In genomic region chr3:38346584-38347410, GRCh38 we compare ENCODE assay signal across 1 cellular context.
A peak's percentile ranks its signal among the peaks of the same experiment; 100 is the strongest.
TF ChIP-seq lines count a peak whose summit lies in the region.

TSS of gene XYLB (plus strand) at chr3:38346785. CDS start at chr3:38346869, 84 bp downstream.

TF ChIP-seq in K562, 482 proteins besides CTCF, POLR2A, EP300 and RAD21 (continued from another document and continues in another):
- TF ChIP-seq ZBTB2 (IDR thresholded peaks at IDR 0.05): peak; percentile 83
- TF ChIP-seq CLOCK (CRISPR knock-in tag; IDR thresholded peaks at IDR 0.05; ENCODE audit: borderline replicate concordance): no peak
- TF ChIP-seq REST (CRISPR knock-in tag; IDR thresholded peaks at IDR 0.05; ENCODE audit: low read depth): 0 out of 2 replicates have a peak, but pooled peaks have one; percentile 22
- no peak for TF ChIP-seq CREBBP (IDR thresholded peaks at IDR 0.05; ENCODE audit: low read depth, low read length)
- TF ChIP-seq IRF2 (CRISPR knock-in tag; IDR thresholded peaks at IDR 0.05): no peak
- TF ChIP-seq RBM15 (IDR thresholded peaks at IDR 0.05; ENCODE audit: insufficient read depth, low read length): no peak
- peak; percentile 75; the same call in 1 of the 2 replicates for TF ChIP-seq ZNF24 (IDR thresholded peaks at IDR 0.05)
- TF ChIP-seq E2F6 (IDR thresholded peaks at IDR 0.05; ENCODE audit: borderline replicate concordance in 1 of 2, extremely low read depth in 1 of 2, insufficient read depth in 1 of 2, insufficient read length in 1 of 2, low read depth in 1 of 2, low read length in 1 of 2, poor library complexity in 1 of 2, severe bottlenecking in 1 of 2): peak; percentile 97
- TF ChIP-seq NR4A1 (CRISPR knock-in tag; IDR thresholded peaks at IDR 0.05): peak; percentile 54; the same call in 1 of the 2 replicates
- TF ChIP-seq NR4A1 (tag; IDR thresholded peaks at IDR 0.05): peak; percentile 61; the same call in 1 of the 2 replicates
- peak; percentile 88 for TF ChIP-seq CREB3L1 (IDR thresholded peaks at IDR 0.05; ENCODE audit: borderline replicate concordance, low read depth)
- peak; percentile 78 to 83 for TF ChIP-seq NRF1 (conservative IDR thresholded peaks at IDR 0.05 in 1 of 2, IDR thresholded peaks at IDR 0.05 in 1 of 2)
- TF ChIP-seq ZNF740 (CRISPR knock-in tag; IDR thresholded peaks at IDR 0.05): peak; percentile 96
- 0 out of 4 replicates have a peak, but pooled peaks of 1 of the 2 experiments have one; percentile 33 for TF ChIP-seq ZNF740 (tag; IDR thresholded peaks at IDR 0.05)
- TF ChIP-seq ZKSCAN8 (CRISPR knock-in tag; IDR thresholded peaks at IDR 0.05): no peak
- TF ChIP-seq TAF9B (IDR thresholded peaks at IDR 0.05; ENCODE audit: partially characterized antibody): no peak
- peak; percentile 46; the same call in 1 of the 2 replicates for TF ChIP-seq ZBED1 (IDR thresholded peaks at IDR 0.05)
- TF ChIP-seq SMAD4 (CRISPR knock-in tag; conservative IDR thresholded peaks at IDR 0.05): peak; percentile 87
- peak; percentile 67 for TF ChIP-seq ZBTB7A (IDR thresholded peaks at IDR 0.05; ENCODE audit: borderline replicate concordance, control insufficient read depth, low read depth, low read length)
- TF ChIP-seq ZNF584 (CRISPR knock-in tag; IDR thresholded peaks at IDR 0.05; ENCODE audit: low read depth): no peak
- TF ChIP-seq HMGXB4 (CRISPR knock-in tag; IDR thresholded peaks at IDR 0.05): peak; percentile 98
- TF ChIP-seq MED1 (CRISPR knock-in tag; IDR thresholded peaks at IDR 0.05; ENCODE audit: borderline replicate concordance): 0 out of 2 replicates have a peak, but pooled peaks have one; percentile 61
- TF ChIP-seq ZBTB40 (IDR thresholded peaks at IDR 0.05): no peak
- TF ChIP-seq ZBTB40 (CRISPR knock-in tag; IDR thresholded peaks at IDR 0.05): peak; percentile 15; the same call in 1 of the 2 replicates
- no peak for TF ChIP-seq NCOA2 (IDR thresholded peaks at IDR 0.05; ENCODE audit: partially characterized antibody in 2 of 2)
- TF ChIP-seq RNF2 (IDR thresholded peaks at IDR 0.05): peak; percentile 89
- peak; percentile 99 for TF ChIP-seq MYC (IDR thresholded peaks at IDR 0.05; ENCODE audit: low read depth, low read length)
- TF ChIP-seq MYC (CRISPR knock-in tag; IDR thresholded peaks at IDR 0.05; ENCODE audit: borderline replicate concordance, low read depth): no peak
- no peak for TF ChIP-seq ZNF23 (CRISPR knock-in tag; IDR thresholded peaks at IDR 0.05)
- TF ChIP-seq ZFP91 (CRISPR knock-in tag; IDR thresholded peaks at IDR 0.05): no peak
- no peak for TF ChIP-seq ZNF551 (CRISPR knock-in tag; IDR thresholded peaks at IDR 0.05)
- TF ChIP-seq ZNF778 (CRISPR knock-in tag; IDR thresholded peaks at IDR 0.05): no peak
